8 cellular contexts compared by ENCODE assay signal in the genomic region with DNA sequence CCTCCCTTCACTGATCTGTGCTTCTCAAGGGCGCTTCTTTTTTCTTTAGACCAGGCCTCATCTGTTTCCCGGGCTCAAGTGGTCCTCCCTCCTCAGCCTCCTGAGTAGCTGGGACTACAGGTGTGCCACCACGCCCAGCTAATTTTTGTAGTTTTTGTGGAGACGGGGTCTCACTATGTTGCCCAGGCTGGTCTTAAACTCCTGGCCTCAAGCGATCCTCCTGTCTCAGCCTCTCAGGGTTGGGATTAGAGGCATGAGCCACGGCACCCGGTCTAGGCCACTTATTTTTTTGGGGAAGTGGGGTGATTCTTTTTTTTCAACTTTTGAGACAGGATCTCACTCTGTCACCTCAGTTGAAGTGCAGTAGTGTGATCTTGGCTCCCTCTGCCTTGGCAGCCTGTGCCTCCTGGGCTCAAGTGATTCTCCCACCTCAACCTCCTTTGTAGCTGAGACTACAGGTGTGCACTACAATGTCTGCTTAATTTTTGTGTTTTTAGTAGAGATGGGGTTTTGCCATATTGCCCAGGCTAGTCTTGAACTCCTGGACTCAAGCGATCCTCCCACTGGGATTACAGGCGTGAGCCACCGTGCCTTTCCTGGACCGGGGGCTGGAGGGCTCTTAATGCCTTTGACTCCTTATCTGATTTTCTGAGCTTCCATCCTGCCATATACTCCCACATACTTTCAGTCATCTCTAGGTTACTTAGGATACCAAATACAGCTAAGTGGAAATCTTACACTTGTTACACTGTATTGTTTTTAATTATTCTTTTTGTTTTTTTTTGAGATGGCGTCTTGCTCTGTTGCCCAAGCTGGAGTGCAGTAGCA. TPM values are rescaled to one million over a fixed set of nuclear protein-coding genes. Genes with fewer than 3 reads are reported as not detected.
DNase-seq lines count a peak whose midpoint lies in the region; ATAC-seq, FAIRE-seq and TF ChIP-seq lines count a peak whose summit lies in the region.

No MANE protein-coding gene starts in this region.

- no peak for FAIRE-seq in bronchial epithelial cell (lab: Jason Lieb, UNC)

- ATAC-seq in naive thymus-derived CD8-positive, alpha-beta T cell, result no peak
- no peak for ATAC-seq in omental fat pad (ENCODE audit: low FRiP score)
- ATAC-seq in GM19463 (IDR thresholded peaks at IDR 0.05; ENCODE audit: unreplicated experiment), result no peak
- no peak for ATAC-seq in GM19324 (IDR thresholded peaks at IDR 0.05; ENCODE audit: low FRiP score, unreplicated experiment)

- peak overlapping the region; percentile 33 for H2AFZ ChIP-seq in ACC112 (ENCODE audit: low read length, unreplicated experiment)

- no peaks in the 10 kb centered on the region for H3K36me3 Mint-ChIP-seq in HFFc6 (ENCODE audit: low read depth)
- H3K36me3 Mint-ChIP-seq in naive thymus-derived CD8-positive, alpha-beta T cell, result peaks cover 0 to 26% (median 6%) of the 10 kb centered on the region in 3 donors

- H3K27me3 ChIP-seq in ACC112 (ENCODE audit: insufficient read depth, low read length), result no peaks in the 10 kb centered on the region
- H3K27me3 ChIP-seq in bronchial epithelial cell (ENCODE audit: control insufficient read depth, insufficient read depth, low read length), result no peaks in the 10 kb centered on the region

- POLR2A ChIA-PET in naive thymus-derived CD8-positive, alpha-beta T cell (lab: Charles Lee), result interaction anchor here (0.5 to 1.6 kb wide), 5 partner anchors 10 to 62 kb away, joined by 3 to 6 read pairs (median 4); no protein-coding TSS in a partner anchor

- H3K27ac ChIP-seq in ACC112 (ENCODE audit: low read depth, low read length), result no peak overlapping the region

- H3K9me3 Mint-ChIP-seq in HFFc6, result no peaks in the 10 kb centered on the region
- peaks cover 0 to 1% (median 0%) of the 10 kb centered on the region in 9 donors for H3K9me3 Mint-ChIP-seq in naive thymus-derived CD8-positive, alpha-beta T cell

- H3K4me1 Mint-ChIP-seq in HFFc6 (ENCODE audit: low read depth), result peaks cover 14% of the 10 kb centered on the region
- H3K4me1 Mint-ChIP-seq in naive thymus-derived CD8-positive, alpha-beta T cell, result peaks cover 0 to 14% (median 6%) of the 10 kb centered on the region in 4 donors

- H3K36me3 ChIP-seq in ACC112 (ENCODE audit: insufficient read depth, low read length) (no peaks in the 10 kb centered on the region), bronchial epithelial cell (ENCODE audit: control insufficient read depth, insufficient read depth, low read length) (peaks cover 7% of the 10 kb centered on the region)

- peaks cover 2% of the 10 kb centered on the region; the same call in 1 of the 2 replicates for H3K27me3 Mint-ChIP-seq in HFFc6 (ENCODE audit: insufficient read depth)
- H3K27me3 Mint-ChIP-seq in naive thymus-derived CD8-positive, alpha-beta T cell, result no peaks in the 10 kb centered on the region

- TF ChIP-seq CTCF in HFFc6 (IDR thresholded peaks at IDR 0.05), result no peak
- TF ChIP-seq CTCF in bronchial epithelial cell (IDR thresholded peaks at IDR 0.05; ENCODE audit: insufficient read depth, low read length, severe bottlenecking), result no peak
- no peak for TF ChIP-seq CTCF in omental fat pad (IDR thresholded peaks at IDR 0.05)

- H3K4me3 Mint-ChIP-seq in HFFc6, result peak overlapping the region; percentile 74
- peak overlapping the region; percentile 52 to 81 (median 71) for H3K4me3 Mint-ChIP-seq in naive thymus-derived CD8-positive, alpha-beta T cell

- no peaks in the 10 kb centered on the region for H3K4me1 ChIP-seq in ACC112 (ENCODE audit: control insufficient read depth, insufficient read depth, low read length, unreplicated experiment)

- H3K79me2 ChIP-seq in ACC112 (ENCODE audit: control insufficient read depth, insufficient read depth, low read length, unreplicated experiment), result no peaks in the 10 kb centered on the region

- peak overlapping the region; percentile 64 for H3K4me3 ChIP-seq in ACC112 (ENCODE audit: low read depth, low read length)
- peak overlapping the region; percentile 20 for H3K4me3 ChIP-seq in bronchial epithelial cell (ENCODE audit: low read depth, low read length)

- peak overlapping the region; percentile 43; the same call in 1 of the 2 replicates for H3K27ac Mint-ChIP-seq in HFFc6
- peak overlapping the region in 5 of 10 donors; percentile 44 to 74 (median 70) for H3K27ac Mint-ChIP-seq in naive thymus-derived CD8-positive, alpha-beta T cell

- no peak for DNase-seq in HFFc6
- DNase-seq in bronchial epithelial cell (ENCODE audit: low read depth), result no peak
- no peak for DNase-seq in naive thymus-derived CD8-positive, alpha-beta T cell
- no peak for DNase-seq in OCI-M1 (lab: John Stamatoyannopoulos, UW)
- DNase-seq in omental fat pad (ENCODE audit: low spot score), result no peak

RNA-seq across cellular contexts. Expression of gene MFAP2, which starts 18.9 kb away (rescaled TPM):
- 10 to 100 TPM; 33.7 to 53.4 (median 47.5) TPM for total RNA-seq in HFFc6 (2021; fragmentation: NEBNext Ultra II Directional; extraction: Animal tissue kit (Norgen Biotek cat#: 25700))
- total RNA-seq in bronchial epithelial cell (7.9 and 23.3 TPM in 2 replicates), omental fat pad (10 to 100 TPM in 3 of 4 donors, 1 to 10 TPM in 1; 9.3 to 17.9 (median 10.6) TPM)
- total RNA-seq in naive thymus-derived CD8-positive, alpha-beta T cell, result not detected
- polyA plus RNA-seq in naive thymus-derived CD8-positive, alpha-beta T cell, result under 1 TPM in 1 of 3 donors, not detected in 2; 0.41 TPM

RNA-seq across cellular contexts. Expression of gene CROCC, which starts 39.8 kb away (rescaled TPM):
- 10 to 100 TPM; 10.3 to 14.6 (median 12.5) TPM for total RNA-seq in HFFc6 (2021; fragmentation: NEBNext Ultra II Directional; extraction: Animal tissue kit (Norgen Biotek cat#: 25700))
- total RNA-seq in bronchial epithelial cell (16.4 and 20.3 TPM in 2 replicates), omental fat pad (10 to 100 TPM; 10.9 to 24.1 (median 14.0) TPM)
- total RNA-seq in naive thymus-derived CD8-positive, alpha-beta T cell, result 100 to 1,000 TPM; 117 to 124 TPM
- 1 to 10 TPM; 1.2 to 5.4 (median 1.3) TPM for polyA plus RNA-seq in naive thymus-derived CD8-positive, alpha-beta T cell

RNA-seq across cellular contexts. Expression of gene ATP13A2, which starts 50.2 kb away (rescaled TPM):
- 10 to 100 TPM; 26.8 to 33.6 (median 29.4) TPM for total RNA-seq in HFFc6 (2021; fragmentation: NEBNext Ultra II Directional; extraction: Animal tissue kit (Norgen Biotek cat#: 25700))
- total RNA-seq in bronchial epithelial cell (30.3 and 53.8 TPM in 2 replicates), omental fat pad (10 to 100 TPM; 18.7 to 38.9 (median 32.8) TPM)
- total RNA-seq in naive thymus-derived CD8-positive, alpha-beta T cell, result 10 to 100 TPM; 44.3 to 44.4 TPM
- 10 to 100 TPM; 21.6 to 43.7 (median 31.9) TPM for polyA plus RNA-seq in naive thymus-derived CD8-positive, alpha-beta T cell
